1 cellular context compared by ENCODE assay signal in genomic region chr4:168864831-168865541, GRCh38.
TF ChIP-seq lines count a peak whose summit lies in the region.

No MANE protein-coding gene starts in this region.

TF ChIP-seq in HCT116, 20 proteins besides CTCF, POLR2A, EP300 and RAD21 (continued from another document):
- TF ChIP-seq SIN3A (IDR thresholded peaks at IDR 0.05; ENCODE audit: low read depth) (no peak), JUND (IDR thresholded peaks at IDR 0.05) (no peak), ZFX (IDR thresholded peaks at IDR 0.05) (no peak)
